Comparison of ENCODE assay signal across 28 cellular contexts in the genomic region with DNA sequence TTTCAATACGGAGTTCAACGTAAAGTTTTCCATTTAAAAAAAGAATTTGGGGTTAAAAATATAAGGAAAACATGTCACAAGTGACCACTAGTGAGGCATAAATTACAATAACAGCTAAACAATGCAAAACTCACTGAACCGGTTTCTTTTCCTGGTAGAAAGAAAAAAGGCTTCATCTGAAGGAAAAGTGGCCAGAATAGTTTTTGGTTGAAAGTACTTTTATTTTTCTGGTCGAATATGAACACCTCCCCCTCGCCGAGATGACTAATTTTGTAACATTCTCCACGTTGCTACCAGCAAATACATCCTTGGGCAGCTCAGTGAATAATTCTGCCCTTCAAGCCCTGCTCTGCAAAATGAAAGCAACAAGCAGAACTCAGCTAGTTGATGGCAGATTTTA. TPM values are rescaled to one million over a fixed set of nuclear protein-coding genes. Genes with fewer than 3 reads are reported as not detected.
DNase-seq lines count a peak whose midpoint lies in the region; FAIRE-seq and TF ChIP-seq lines count a peak whose summit lies in the region.
"Had no signal": no experiment of that assay in that cellular context is flagged by ENCODE, and none has a peak within 500 bp of the region (broad histone marks: within the 10 kb centered on the region; RNA-seq: fewer than 3 reads in every experiment).

No MANE protein-coding gene starts in this region.

- no peaks in the 10 kb centered on the region for H3K9me3 Mint-ChIP-seq in MCF 10A (ENCODE audit: unreplicated experiment)
- peaks cover 4% of the 10 kb centered on the region for H3K9me3 Mint-ChIP-seq in mesothelial cell of epicardium
- H3K9me3 Mint-ChIP-seq: CD4-positive, alpha-beta T cell had no signal

- intact Hi-C loops in mammary epithelial cell (cut with micrococcal nuclease) (no loop called here), MCF 10A (cut with micrococcal nuclease) (no loop called here)

- H3K27ac Mint-ChIP-seq in MCF 10A (ENCODE audit: low read depth, unreplicated experiment), result no peak overlapping the region
- peak overlapping the region; percentile 91 for H3K27ac Mint-ChIP-seq in mesothelial cell of epicardium
- H3K27ac Mint-ChIP-seq: activated CD4-positive, alpha-beta T cell treated with anti-CD3 and anti-CD28 coated beads for 36 hours; activated naive CD8-positive, alpha-beta T cell treated with anti-CD3 and anti-CD28 coated beads, Interleukin-2, amount 50 U/mL, for 24 hours; CD4-positive, alpha-beta T cell; stimulated activated naive B cell treated with anti-CD40 and anti-IgM and Interleukin-4, amounts not matched to agents 10 μg/mL and 1 μg/mL and 100 μg/mL, for 72 hours; T-helper 17 cell had no signal

- no peak overlapping the region for H3K27ac ChIP-seq in mammary epithelial cell (ENCODE audit: insufficient read depth, low read depth, low read length)
- H3K27ac ChIP-seq: RWPE1, sigmoid colon, SK-N-MC, suprapubic skin had no signal

- FAIRE-seq in GM19239 (lab: Jason Lieb, UNC) (no peak), GM12892 (lab: Jason Lieb, UNC) (no peak)

- no peak overlapping the region for H2AFZ ChIP-seq in mammary epithelial cell (ENCODE audit: low read depth, low read length)

- peaks cover 12% of the 10 kb centered on the region for H3K79me2 ChIP-seq in mammary epithelial cell (ENCODE audit: insufficient read depth, low read length)

- H3K9ac ChIP-seq in mammary epithelial cell (ENCODE audit: insufficient read depth, low read length), result no peak overlapping the region

- no peaks in the 10 kb centered on the region for H3K27me3 ChIP-seq in mammary epithelial cell (ENCODE audit: insufficient read depth, low read length)
- H3K27me3 ChIP-seq: MG63, sigmoid colon, suprapubic skin, uterus had no signal

- H3K4me1 Mint-ChIP-seq in MCF 10A (ENCODE audit: insufficient read depth, unreplicated experiment) (peaks cover 20% of the 10 kb centered on the region), mesothelial cell of epicardium (peaks cover 38% of the 10 kb centered on the region)

- DNase-seq in mammary epithelial cell (peak; percentile 61), MCF 10A (ENCODE audit: unreplicated experiment) (no peak), amniotic epithelial cell (ENCODE audit: low read depth) (peak; percentile 10), mesothelial cell of epicardium (ENCODE audit: low spot score in 2 of 2, unreplicated experiment in 2 of 2) (no peak), SW 1271 (lab: John Stamatoyannopoulos, UW) (no peak), GM19239 (ENCODE audit: insufficient read length, low spot score) (no peak), GM12892 (ENCODE audit: insufficient read length) (no peak), GM13976 (ENCODE audit: low spot score) (no peak)
- DNase-seq: 8988T; activated CD4-positive, alpha-beta T cell treated with anti-CD3 and anti-CD28 coated beads for 36 hours; activated naive CD8-positive, alpha-beta T cell treated with anti-CD3 and anti-CD28 coated beads, Interleukin-2, amount 50 U/mL, for 24 hours; AML-193; CD4-positive, alpha-beta T cell; head of caudate nucleus; left cardiac atrium; MG63; NCI-H1105 treated with DMSO at 0.1 percent for 48 hours; NCI-H1930; NCI-H2227 treated with DMSO at 0.1 percent for 48 hours; NCI-H69; sigmoid colon; stimulated activated CD4-positive, alpha-beta T cell treated with anti-CD3 and anti-CD28 coated beads, Interleukin-4, amount 100 ng/mL, for 4 hours; stimulated activated naive B cell treated with anti-CD40 and anti-IgM and Interleukin-4, amounts not matched to agents 10 μg/mL and 1 μg/mL and 100 μg/mL, for 72 hours; T-helper 17 cell; uterus had no signal

- H3K4me2 ChIP-seq in mammary epithelial cell (ENCODE audit: insufficient read depth, low read depth, low read length), result peak overlapping the region; percentile 9

- no peaks in the 10 kb centered on the region for H4K20me1 ChIP-seq in mammary epithelial cell (ENCODE audit: insufficient read depth, low read length)

- no peak overlapping the region for H3K4me3 Mint-ChIP-seq in MCF 10A (ENCODE audit: unreplicated experiment)
- H3K4me3 Mint-ChIP-seq in mesothelial cell of epicardium, result peak overlapping the region; percentile 15
- H3K4me3 Mint-ChIP-seq: activated CD4-positive, alpha-beta T cell treated with anti-CD3 and anti-CD28 coated beads for 36 hours; activated naive CD8-positive, alpha-beta T cell treated with anti-CD3 and anti-CD28 coated beads, Interleukin-2, amount 50 U/mL, for 24 hours; CD4-positive, alpha-beta T cell; stimulated activated naive B cell treated with anti-CD40 and anti-IgM and Interleukin-4, amounts not matched to agents 10 μg/mL and 1 μg/mL and 100 μg/mL, for 72 hours; T-helper 17 cell had no signal

- WGBS in mammary epithelial cell (ENCODE audit: low coverage, missing lambda C conversion rate), result 17% methylated on average over 7 of the region's 7 CpGs

- H3K9me3 ChIP-seq in mammary epithelial cell (replicated peaks; ENCODE audit: insufficient read depth, low read length), result no peaks in the 10 kb centered on the region
- H3K9me3 ChIP-seq: MG63, suprapubic skin, uterus had no signal

- no peak for TF ChIP-seq CTCF in mammary epithelial cell (conservative IDR thresholded peaks at IDR 0.05 in 1 of 2, IDR thresholded peaks at IDR 0.05 in 1 of 2; ENCODE audit: extremely low read depth in 1 of 2, insufficient read depth in 1 of 2, low read depth in 1 of 2, low read length in 2 of 2)
- no peak for TF ChIP-seq CTCF in MCF 10A (IDR thresholded peaks at IDR 0.05; ENCODE audit: unreplicated experiment)
- TF ChIP-seq CTCF in mesothelial cell of epicardium (IDR thresholded peaks at IDR 0.05; ENCODE audit: unreplicated experiment), result no peak
- no peak for TF ChIP-seq CTCF in GM13976 (IDR thresholded peaks at IDR 0.05; ENCODE audit: borderline replicate concordance, control extremely low read depth, extremely low read depth, insufficient read depth, missing control alignments)

- dilution Hi-C loops in mammary epithelial cell (cut with HindIII; ENCODE audit: low sequenced_read_pairs), result no loop called here

- peaks cover 34% of the 10 kb centered on the region for H3K4me1 ChIP-seq in mammary epithelial cell (ENCODE audit: insufficient read depth, low read length)
- H3K4me1 ChIP-seq: uterus had no signal

- TF ChIP-seq POLR2A in GM12892 (IDR thresholded peaks at IDR 0.05; ENCODE audit: low read depth, low read length), result no peak

- H3K36me3 Mint-ChIP-seq in MCF 10A (ENCODE audit: insufficient read depth, unreplicated experiment), result no peaks in the 10 kb centered on the region
- no peaks in the 10 kb centered on the region for H3K36me3 Mint-ChIP-seq in mesothelial cell of epicardium
- H3K36me3 Mint-ChIP-seq: stimulated activated naive B cell treated with anti-CD40 and anti-IgM and Interleukin-4, amounts not matched to agents 10 μg/mL and 1 μg/mL and 100 μg/mL, for 72 hours had no signal

- in situ Hi-C loops in mammary epithelial cell (cut with MboI; ENCODE audit: low sequenced_read_pairs in 2 of 2), result no loop called here
- in situ Hi-C loops in GM13976 (cut with MboI; ENCODE audit: low sequenced_read_pairs, unreplicated experiment), result no loop called here

- no peaks in the 10 kb centered on the region for H3K36me3 ChIP-seq in mammary epithelial cell (ENCODE audit: insufficient read depth, low read length)
- H3K36me3 ChIP-seq: MG63, sigmoid colon, suprapubic skin, uterus had no signal

- POLR2A ChIA-PET in MCF 10A (lab: Yijun Ruan, JAX), result interaction anchor here (0.6 to 0.7 kb wide), 4 partner anchors 31 to 417 kb away, joined by 3 read pairs; no protein-coding TSS in a partner anchor

- BruUV-seq in mammary epithelial cell (replicated peaks; lab: Mats Ljungman, UMichigan), result no TSS peak
- no TSS peak for BruUV-seq in MCF 10A (replicated peaks; lab: Mats Ljungman, UMichigan)

- CTCF ChIA-PET in mammary epithelial cell (lab: Charles Lee; ENCODE audit: low non-redundant PET), result interaction anchor here (0.6 to 0.7 kb wide), 2 partner anchors 129 to 1069 kb away, joined by 3 to 13 read pairs; no protein-coding TSS in a partner anchor
- CTCF ChIA-PET in MCF 10A (lab: Yijun Ruan, JAX), result interaction anchor here (0.7 to 7.5 kb wide), 4 partner anchors 49 to 216 kb away, joined by 3 to 56 read pairs (median 4); no protein-coding TSS in a partner anchor

- peaks cover 11% of the 10 kb centered on the region for H3K27me3 Mint-ChIP-seq in MCF 10A (ENCODE audit: insufficient read depth, unreplicated experiment)
- H3K27me3 Mint-ChIP-seq in mesothelial cell of epicardium (ENCODE audit: low read depth), result no peaks in the 10 kb centered on the region

- H3K4me3 ChIP-seq in mammary epithelial cell (replicated peaks in 1 of 3; ENCODE audit: insufficient read depth in 1 of 3, low read depth in 2 of 3, low read length in 3 of 3), result no peak overlapping the region
- H3K4me3 ChIP-seq: MG63, sigmoid colon, SK-N-MC, suprapubic skin, uterus had no signal

RNA-seq across cellular contexts. Expression of gene SRGAP3, which starts 3.9 kb away (rescaled TPM):
- total RNA-seq in mammary epithelial cell (10 to 100 TPM; 27.2 to 50.1 TPM), MCF 10A (2022) (13.7 and 19.8 TPM in 2 replicates), mesothelial cell of epicardium (61.3 to 68.6 TPM (median 65.6 TPM) in 3 replicates)
- polyA plus RNA-seq in mammary epithelial cell, result 9.2 TPM
- polyA minus RNA-seq in mammary epithelial cell, result 62.1 TPM
- polyA plus RNA-seq in GM12892 (2012; ENCODE audit: missing spikeins), result 7.3 TPM

Comparison
In these comparisons a context has a peak if more than half of its experiments do, and no peak if none do; other contexts are left out.
1. DNase-seq: peak in mammary epithelial cell (single experiment) and amniotic epithelial cell (single experiment); none in MCF 10A (single experiment), mesothelial cell of epicardium (0 of 2), SW 1271 (0 of 2), GM19239 (single experiment), GM12892 (single experiment) and GM13976 (single experiment).